In the genomic region with DNA sequence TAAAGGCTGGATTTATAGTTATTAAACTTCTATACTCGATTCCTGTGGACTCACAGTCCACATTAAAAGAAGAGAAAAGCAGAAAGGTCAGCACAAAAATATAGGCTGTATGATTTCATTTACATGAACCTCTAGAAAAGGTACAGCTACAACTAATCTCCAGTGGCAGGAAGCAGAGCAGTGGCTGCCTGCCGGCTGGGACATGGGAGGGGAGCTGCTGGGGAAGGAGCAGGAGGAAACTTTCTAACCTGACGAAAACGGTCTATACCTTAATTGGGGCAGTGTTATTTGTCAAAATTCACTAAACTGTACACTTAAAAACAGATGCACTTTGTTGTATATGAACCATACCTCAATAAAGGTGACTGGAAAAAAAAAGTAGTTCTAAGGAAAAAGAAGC, we compare ENCODE assay signal across 23 cellular contexts.
"Had no signal": no experiment of that assay in that cellular context is flagged by ENCODE, and none has a peak within 500 bp of the region (broad histone marks: within the 10 kb centered on the region; RNA-seq: fewer than 3 reads in every experiment).

No MANE protein-coding gene starts in this region.

- H3K4me3 ChIP-seq: coronary artery, dorsolateral prefrontal cortex, gastroesophageal sphincter, lung, sigmoid colon, skin epidermis, tibial nerve, upper lobe of right lung, vagina had no signal

- H3K27ac ChIP-seq: coronary artery, gastroesophageal sphincter, sigmoid colon, skin epidermis, testis, tibial nerve, upper lobe of right lung, vagina had no signal

- H3K36me3 ChIP-seq: gastroesophageal sphincter, sigmoid colon, tibial nerve, upper lobe of right lung, vagina had no signal

- H3K27me3 ChIP-seq: dorsolateral prefrontal cortex, gastroesophageal sphincter, sigmoid colon, testis, tibial nerve, upper lobe of right lung, vagina had no signal

- H3K36me3 Mint-ChIP-seq: naive thymus-derived CD4-positive, alpha-beta T cell; stimulated activated naive B cell treated with anti-CD40 and anti-IgM and Interleukin-4, amounts not matched to agents 10 μg/mL and 1 μg/mL and 100 μg/mL, for 72 hours had no signal

- H3K4me1 ChIP-seq: sigmoid colon, testis, upper lobe of right lung had no signal

- H3K9me3 ChIP-seq: gastroesophageal sphincter, sigmoid colon, testis, tibial nerve, upper lobe of right lung, vagina had no signal

- H3K9me3 Mint-ChIP-seq: naive thymus-derived CD4-positive, alpha-beta T cell; neural crest cell; stimulated activated naive B cell treated with anti-CD40 and anti-IgM and Interleukin-4, amounts not matched to agents 10 μg/mL and 1 μg/mL and 100 μg/mL, for 72 hours; stimulated activated naive CD8-positive, alpha-beta T cell treated with anti-CD3 and anti-CD28 coated beads, Interleukin-15, amount 100 ng/mL, for 72 hours had no signal

- H3K27me3 Mint-ChIP-seq: naive thymus-derived CD4-positive, alpha-beta T cell; stimulated activated naive B cell treated with anti-CD40 and anti-IgM and Interleukin-4, amounts not matched to agents 10 μg/mL and 1 μg/mL and 100 μg/mL, for 72 hours; stimulated activated naive CD8-positive, alpha-beta T cell treated with anti-CD3 and anti-CD28 coated beads, Interleukin-15, amount 100 ng/mL, for 72 hours had no signal

- H3K4me3 Mint-ChIP-seq: naive thymus-derived CD4-positive, alpha-beta T cell; neural crest cell; stimulated activated naive B cell treated with anti-CD40 and anti-IgM and Interleukin-4, amounts not matched to agents 10 μg/mL and 1 μg/mL and 100 μg/mL, for 72 hours; stimulated activated naive CD8-positive, alpha-beta T cell treated with anti-CD3 and anti-CD28 coated beads, Interleukin-15, amount 100 ng/mL, for 72 hours had no signal

- H3K4me1 Mint-ChIP-seq: stimulated activated naive CD8-positive, alpha-beta T cell treated with anti-CD3 and anti-CD28 coated beads, Interleukin-15, amount 100 ng/mL, for 72 hours had no signal

- ATAC-seq: esophagus mucosa; gastroesophageal sphincter; left ventricle myocardium superior; naive thymus-derived CD4-positive, alpha-beta T cell; stimulated activated naive B cell treated with anti-CD40 and anti-IgM and Interleukin-4, amounts not matched to agents 10 μg/mL and 1 μg/mL and 100 μg/mL, for 72 hours; stimulated activated naive CD8-positive, alpha-beta T cell treated with anti-CD3 and anti-CD28 coated beads, Interleukin-15, amount 100 ng/mL, for 72 hours; upper lobe of right lung had no signal

- H3K27ac Mint-ChIP-seq: naive thymus-derived CD4-positive, alpha-beta T cell; stimulated activated naive B cell treated with anti-CD40 and anti-IgM and Interleukin-4, amounts not matched to agents 10 μg/mL and 1 μg/mL and 100 μg/mL, for 72 hours; stimulated activated naive CD8-positive, alpha-beta T cell treated with anti-CD3 and anti-CD28 coated beads, Interleukin-15, amount 100 ng/mL, for 72 hours had no signal

- DNase-seq: dorsolateral prefrontal cortex; effector memory CD4-positive, alpha-beta T cell; kidney; left cardiac atrium; left ventricle myocardium superior; mesendoderm; naive thymus-derived CD4-positive, alpha-beta T cell; posterior cingulate gyrus; sigmoid colon; stimulated activated CD4-positive, alpha-beta T cell treated with anti-CD3 and anti-CD28 coated beads, Interleukin-2, amount 100 ng/mL, for 24 hours; stimulated activated CD4-positive, alpha-beta T cell treated with anti-CD3 and anti-CD28 coated beads, Interleukin-4, amount 100 ng/mL, for 4 hours; stimulated activated naive B cell treated with anti-CD40 and anti-IgM and Interleukin-4, amounts not matched to agents 10 μg/mL and 1 μg/mL and 100 μg/mL, for 72 hours; stimulated activated naive CD8-positive, alpha-beta T cell treated with anti-CD3 and anti-CD28 coated beads, Interleukin-15, amount 100 ng/mL, for 72 hours; testis; upper lobe of right lung had no signal
